33 cellular contexts compared by ENCODE assay signal in the genomic region with DNA sequence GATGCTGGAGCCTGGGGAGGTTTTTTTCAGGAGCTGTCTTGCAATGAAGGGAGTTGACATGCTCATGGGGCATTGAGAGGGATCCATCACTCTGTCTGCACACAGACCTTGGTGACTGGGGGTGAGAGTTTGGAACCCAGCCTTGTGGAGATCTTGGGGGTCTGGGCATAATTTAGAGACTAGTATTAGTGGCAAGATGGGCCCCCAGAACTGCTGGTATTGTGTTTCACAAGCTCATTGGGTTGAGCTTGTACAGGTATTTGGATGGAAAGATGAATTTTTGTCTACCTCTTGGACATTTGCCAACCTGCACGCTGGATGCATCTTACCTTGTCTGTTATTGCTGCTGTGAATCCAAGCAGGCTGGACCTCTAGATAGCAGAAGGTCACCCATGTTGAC. TPM values are rescaled to one million over a fixed set of nuclear protein-coding genes. Genes with fewer than 3 reads are reported as not detected.
A peak's percentile ranks its signal among the peaks of the same experiment; 100 is the strongest.
DNase-seq lines count a peak whose midpoint lies in the region; ATAC-seq, FAIRE-seq and TF ChIP-seq lines count a peak whose summit lies in the region.
"Had no signal": no experiment of that assay in that cellular context is flagged by ENCODE, and none has a peak within 500 bp of the region (broad histone marks: within the 10 kb centered on the region; RNA-seq: fewer than 3 reads in every experiment).

Gene OR2Z1 (plus strand): TSS at position 301 of the 400 bp plus-strand sequence. CDS start 9,395 bp downstream, outside the sequence.

- H3K4me3 ChIP-seq in bronchial epithelial cell (ENCODE audit: low read depth, low read length) (no peak within 1 kb of the TSS), mesendoderm (ENCODE audit: low read length) (peak within 1 kb of the TSS; percentile 7), right atrium auricular region (no peak within 1 kb of the TSS)
- H3K4me3 ChIP-seq: BLaER1, GM12878 had no signal

- no peak within 1 kb of the TSS for H3K4ac ChIP-seq in mesendoderm (ENCODE audit: low read depth, low read length)

- H3K4me3 Mint-ChIP-seq in activated CD8-positive, alpha-beta memory T cell treated with anti-CD3 and anti-CD28 coated beads, Interleukin-2, amount 10 ng/mL, durations not matched to agents 7 days and 5 days: no peak within 1 kb of the TSS
- no peak within 1 kb of the TSS for H3K4me3 Mint-ChIP-seq in type B pancreatic cell
- H3K4me3 Mint-ChIP-seq: CD14-positive monocyte; CD4-positive, alpha-beta memory T cell; CD4-positive, CD25-positive, alpha-beta regulatory T cell; CD8-positive, alpha-beta memory T cell had no signal

- H3K27me3 Mint-ChIP-seq in activated CD8-positive, alpha-beta memory T cell treated with anti-CD3 and anti-CD28 coated beads, Interleukin-2, amount 10 ng/mL, durations not matched to agents 7 days and 5 days: peaks cover 11% of the 10 kb centered on the region
- no peaks in the 10 kb centered on the region for H3K27me3 Mint-ChIP-seq in type B pancreatic cell

- H3K56ac ChIP-seq in mesendoderm (ENCODE audit: low read length): no peak within 1 kb of the TSS

- no peak within 1 kb of the TSS for H3K27ac Mint-ChIP-seq in activated CD8-positive, alpha-beta memory T cell treated with anti-CD3 and anti-CD28 coated beads, Interleukin-2, amount 10 ng/mL, durations not matched to agents 7 days and 5 days
- H3K27ac Mint-ChIP-seq in type B pancreatic cell: no peak within 1 kb of the TSS
- H3K27ac Mint-ChIP-seq: CD14-positive monocyte; CD4-positive, alpha-beta memory T cell; CD4-positive, CD25-positive, alpha-beta regulatory T cell had no signal

- H3K27ac ChIP-seq in mesendoderm (ENCODE audit: low read depth, low read length) (no peak within 1 kb of the TSS), right atrium auricular region (no peak within 1 kb of the TSS)
- H3K27ac ChIP-seq: BLaER1 had no signal

- H3K9me3 ChIP-seq in right atrium auricular region: peaks cover 0 to 5% of the 10 kb centered on the region in 2 donors
- H3K9me3 ChIP-seq: BE2C, BLaER1 had no signal

- TF ChIP-seq CTCF in bronchial epithelial cell (IDR thresholded peaks at IDR 0.05; ENCODE audit: insufficient read depth, low read length, severe bottlenecking) (no peak), type B pancreatic cell (conservative IDR thresholded peaks at IDR 0.05) (no peak), right atrium auricular region (IDR thresholded peaks at IDR 0.05) (no peak)

- H3K27me3 ChIP-seq in bronchial epithelial cell (ENCODE audit: control insufficient read depth, insufficient read depth, low read length) (no peaks in the 10 kb centered on the region), mesendoderm (ENCODE audit: insufficient read depth, low read length, poor library complexity) (no peaks in the 10 kb centered on the region), right atrium auricular region (no peaks in the 10 kb centered on the region)
- H3K27me3 ChIP-seq: BE2C, BLaER1 had no signal

- no peak within 1 kb of the TSS for H3K9ac ChIP-seq in mesendoderm (ENCODE audit: low read length)
- H3K9ac ChIP-seq: BLaER1 had no signal

- FAIRE-seq in bronchial epithelial cell (lab: Jason Lieb, UNC): peak; percentile 50
- no peak for FAIRE-seq in H54 (lab: Jason Lieb, UNC)
- FAIRE-seq: A204.1, GM12878, GM12892, GM18507 had no signal

- peaks cover 4% of the 10 kb centered on the region for H3K9me3 Mint-ChIP-seq in activated CD8-positive, alpha-beta memory T cell treated with anti-CD3 and anti-CD28 coated beads, Interleukin-2, amount 10 ng/mL, durations not matched to agents 7 days and 5 days (ENCODE audit: low read depth)
- H3K9me3 Mint-ChIP-seq in type B pancreatic cell: no peaks in the 10 kb centered on the region

- no peak within 1 kb of the TSS for H2BK15ac ChIP-seq in mesendoderm (replicated peaks; ENCODE audit: low read depth)

- H4K5ac ChIP-seq in mesendoderm (ENCODE audit: low read length): no peak within 1 kb of the TSS

- H4K8ac ChIP-seq in mesendoderm (ENCODE audit: low read depth, low read length): no peak within 1 kb of the TSS

- H2AK5ac ChIP-seq in mesendoderm (ENCODE audit: low read length): no peak within 1 kb of the TSS

- no peaks in the 10 kb centered on the region for H3K79me1 ChIP-seq in mesendoderm (ENCODE audit: low read length)

- H3K23ac ChIP-seq in mesendoderm (ENCODE audit: low read length): no peak within 1 kb of the TSS

- H3K36me3 ChIP-seq in bronchial epithelial cell (ENCODE audit: control insufficient read depth, insufficient read depth, low read length): no peaks in the 10 kb centered on the region
- H3K36me3 ChIP-seq in mesendoderm (ENCODE audit: control insufficient read depth, insufficient read depth, low read length): no peaks in the 10 kb centered on the region
- no peaks in the 10 kb centered on the region for H3K36me3 ChIP-seq in right atrium auricular region
- H3K36me3 ChIP-seq: BE2C, BLaER1 had no signal

- H3K4me1 ChIP-seq in mesendoderm (ENCODE audit: control insufficient read depth, low read depth, low read length): no peaks in the 10 kb centered on the region
- H3K4me1 ChIP-seq in right atrium auricular region: no peaks in the 10 kb centered on the region
- H3K4me1 ChIP-seq: BE2C, BLaER1 had no signal

- H3K4me1 Mint-ChIP-seq in activated CD8-positive, alpha-beta memory T cell treated with anti-CD3 and anti-CD28 coated beads, Interleukin-2, amount 10 ng/mL, durations not matched to agents 7 days and 5 days: no peaks in the 10 kb centered on the region
- H3K4me1 Mint-ChIP-seq in type B pancreatic cell (ENCODE audit: unreplicated experiment): no peaks in the 10 kb centered on the region
- H3K4me1 Mint-ChIP-seq: CD14-positive monocyte; CD4-positive, alpha-beta memory T cell; CD4-positive, CD25-positive, alpha-beta regulatory T cell; CD8-positive, alpha-beta memory T cell had no signal

- CTCF ChIA-PET in activated CD8-positive, alpha-beta memory T cell treated with anti-CD3 and anti-CD28 coated beads, Interleukin-2, amount 10 ng/mL, durations not matched to agents 7 days and 5 days (lab: Charles Lee): interaction anchor here (0.8 kb wide), 1 partner anchor 141 kb away, joined by 3 read pairs; no protein-coding TSS in a partner anchor

- ATAC-seq in activated CD8-positive, alpha-beta memory T cell treated with anti-CD3 and anti-CD28 coated beads, Interleukin-2, amount 10 ng/mL, durations not matched to agents 7 days and 5 days: no peak
- ATAC-seq in GM21528 (IDR thresholded peaks at IDR 0.05; ENCODE audit: low FRiP score, unreplicated experiment): no peak
- ATAC-seq: GM12878 had no signal

- H2BK120ac ChIP-seq in mesendoderm (ENCODE audit: low read depth, low read length): no peak within 1 kb of the TSS

- H3K4me2 ChIP-seq in mesendoderm (ENCODE audit: low read length): no peak within 1 kb of the TSS
- H3K4me2 ChIP-seq: BLaER1 had no signal

- no peak within 1 kb of the TSS for H2BK5ac ChIP-seq in mesendoderm (ENCODE audit: low read length)

- TF ChIP-seq POLR2A in H54 (IDR thresholded peaks at IDR 0.05; ENCODE audit: low read depth, low read length): no peak

- H3K79me2 ChIP-seq in mesendoderm (ENCODE audit: control insufficient read depth, insufficient read depth, low read length): no peaks in the 10 kb centered on the region

- DNase-seq in activated CD8-positive, alpha-beta memory T cell treated with anti-CD3 and anti-CD28 coated beads for 24 hours: peak; percentile 24
- no peak for DNase-seq in activated CD8-positive, alpha-beta memory T cell treated with anti-CD3 and anti-CD28 coated beads, Interleukin-2, amount 10 ng/mL, durations not matched to agents 7 days and 5 days
- DNase-seq in bronchial epithelial cell (ENCODE audit: low read depth) (no peak), mesendoderm (no peak), type B pancreatic cell (ENCODE audit: extremely low spot score, unreplicated experiment) (peak; percentile 8), right atrium auricular region (ENCODE audit: low spot score) (no peak), H54 (ENCODE audit: insufficient read length, low spot score) (no peak)
- DNase-seq: 8988T; ACHN; BE2C; C1 segment of cervical spinal cord; CD4-positive, alpha-beta memory T cell; CD4-positive, CD25-positive, alpha-beta regulatory T cell; CD8-positive, alpha-beta memory T cell; COR-L47; DMS 273 treated with DMSO at 0.1 percent for 48 hours; DMS153; DMS53; DMS79; DND-41; EL; GDM1 had no signal

- H3K36me3 Mint-ChIP-seq in activated CD8-positive, alpha-beta memory T cell treated with anti-CD3 and anti-CD28 coated beads, Interleukin-2, amount 10 ng/mL, durations not matched to agents 7 days and 5 days: no peaks in the 10 kb centered on the region
- no peaks in the 10 kb centered on the region for H3K36me3 Mint-ChIP-seq in type B pancreatic cell
- H3K36me3 Mint-ChIP-seq: CD14-positive monocyte; CD4-positive, alpha-beta memory T cell; CD4-positive, CD25-positive, alpha-beta regulatory T cell; CD8-positive, alpha-beta memory T cell had no signal

- H3K18ac ChIP-seq in mesendoderm (ENCODE audit: low read length): no peak within 1 kb of the TSS

- WGBS in mesendoderm (ENCODE audit: extremely low coverage, insufficient coverage, low lambda C conversion rate): no CpG with 5 or more reads among the region's 1 CpG

RNA-seq across cellular contexts. Expression of gene OR2Z1, which starts in this region (rescaled TPM):
- not detected for total RNA-seq in activated CD8-positive, alpha-beta memory T cell treated with anti-CD3 and anti-CD28 coated beads, Interleukin-2, amount 10 ng/mL, durations not matched to agents 7 days and 5 days
- total RNA-seq in bronchial epithelial cell (not detected in 2 replicates), type B pancreatic cell (ENCODE audit: low replicate concordance) (not detected in 2 replicates), right atrium auricular region (not detected)
- not detected for polyA plus RNA-seq in mesendoderm (2013, experiment 1 of 2)
- polyA plus RNA-seq in mesendoderm (2013, experiment 2 of 2): not detected
- total RNA-seq: A673; CD4-positive, alpha-beta memory T cell; CD4-positive, CD25-positive, alpha-beta regulatory T cell; CD8-positive, alpha-beta memory T cell; Daoy; G401; GM12878 had no signal
- polyA plus RNA-seq: AG04450; CD14-positive monocyte; CD4-positive, alpha-beta memory T cell; CD4-positive, CD25-positive, alpha-beta regulatory T cell; CD8-positive, alpha-beta memory T cell; GM12878 had no signal

Comparison
In these comparisons a context has a peak if more than half of its experiments do, and no peak if none do; other contexts are left out.
1. Peak in DNase-seq in type B pancreatic cell; RNA of the gene not detected or under 1 TPM.